In genomic region chrX:69369999-69370398, GRCh38 we compare ENCODE assay signal across 22 cellular contexts.
"Had no signal": no experiment of that assay in that cellular context is flagged by ENCODE, and none has a peak within 500 bp of the region (broad histone marks: within the 10 kb centered on the region; RNA-seq: fewer than 3 reads in every experiment).

No MANE protein-coding gene starts in this region.

- ATAC-seq: effector memory CD8-positive, alpha-beta T cell; esophagus mucosa; gastrocnemius medialis; heart right ventricle; left cardiac atrium; left lung; left ventricle myocardium superior; lower lobe of right lung had no signal

- H3K36me3 ChIP-seq: esophagus squamous epithelium, gastrocnemius medialis, heart right ventricle, left lung, lower lobe of right lung had no signal

- H3K4me1 ChIP-seq: esophagus squamous epithelium, gastrocnemius medialis, heart right ventricle, left lung, lower lobe of right lung had no signal

- H3K9me3 ChIP-seq: esophagus squamous epithelium, gastrocnemius medialis, heart right ventricle, left lung, lower lobe of right lung had no signal

- H3K27me3 Mint-ChIP-seq: dendritic cell treated with granulocyte-macrophage colony-stimulating factor and Interleukin-4, amounts not matched to agents 40 ng/mL and 50 ng/mL, for 4 days had no signal

- H3K27ac ChIP-seq: epithelial cell of prostate, esophagus squamous epithelium, gastrocnemius medialis, heart right ventricle, left lung, lower lobe of right lung had no signal

- H3K27me3 ChIP-seq: esophagus squamous epithelium, gastrocnemius medialis, heart right ventricle had no signal

- H3K27ac Mint-ChIP-seq: dendritic cell treated with granulocyte-macrophage colony-stimulating factor and Interleukin-4, amounts not matched to agents 40 ng/mL and 50 ng/mL, for 4 days; effector memory CD8-positive, alpha-beta T cell; endodermal cell had no signal

- DNase-seq: cortex of kidney; effector CD8-positive, alpha-beta T cell; effector memory CD8-positive, alpha-beta T cell; endodermal cell; erythroblast; esophagus squamous epithelium; foreskin fibroblast; foreskin melanocyte; gastrocnemius medialis; glutamatergic neuron; head of caudate nucleus; heart right ventricle; hippocampal formation; left cardiac atrium; left lung; left ventricle myocardium superior; lower lobe of right lung; mesenchymal stem cell; midbrain had no signal

- H3K4me1 Mint-ChIP-seq: endodermal cell had no signal

- H3K4me3 ChIP-seq: esophagus squamous epithelium, gastrocnemius medialis, heart right ventricle, left lung, lower lobe of right lung had no signal

- H3K9me3 Mint-ChIP-seq: dendritic cell treated with granulocyte-macrophage colony-stimulating factor and Interleukin-4, amounts not matched to agents 40 ng/mL and 50 ng/mL, for 4 days; effector memory CD8-positive, alpha-beta T cell had no signal

- H3K4me3 Mint-ChIP-seq: dendritic cell treated with granulocyte-macrophage colony-stimulating factor and Interleukin-4, amounts not matched to agents 40 ng/mL and 50 ng/mL, for 4 days; effector memory CD8-positive, alpha-beta T cell; endodermal cell had no signal
